Comparison of ENCODE assay signal across 20 cellular contexts in the genomic region with DNA sequence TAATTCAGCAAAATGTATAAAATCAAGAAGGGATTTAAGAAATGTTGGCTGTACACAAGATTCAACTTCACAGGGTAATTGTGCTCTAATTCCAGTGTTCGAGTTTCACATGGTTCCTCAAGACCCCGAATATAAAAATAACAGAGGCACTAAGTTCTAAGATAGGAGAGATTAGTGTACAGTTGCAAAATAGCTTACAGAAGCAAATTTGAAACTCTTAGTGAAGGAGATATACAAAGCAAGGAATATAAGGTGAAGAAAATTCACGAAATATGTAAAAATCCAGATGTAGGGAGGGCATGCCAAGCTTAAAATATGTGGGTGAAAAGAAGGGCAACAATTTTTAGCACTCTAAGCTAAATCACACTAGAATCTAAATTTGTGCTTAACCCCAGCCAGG. TPM values are rescaled to one million over a fixed set of nuclear protein-coding genes. Genes with fewer than 3 reads are reported as not detected.
DNase-seq lines count a peak whose midpoint lies in the region; ATAC-seq, FAIRE-seq and TF ChIP-seq lines count a peak whose summit lies in the region.
"Had no signal": no experiment of that assay in that cellular context is flagged by ENCODE, and none has a peak within 500 bp of the region (broad histone marks: within the 10 kb centered on the region; RNA-seq: fewer than 3 reads in every experiment).

No MANE protein-coding gene starts in this region.

- DNase-seq in A549 (ENCODE audit: low read depth in 1 of 2, low spot score in 1 of 2) (no peak), IMR-90 (no peak), putamen (ENCODE audit: low spot score) (peak; percentile 33), breast epithelium (ENCODE audit: low spot score in 2 of 2) (no peak), ureter (ENCODE audit: low spot score) (no peak)
- DNase-seq: 8988T; AML-193; Caco-2; Calu3; CD4-positive, alpha-beta T cell; CD8-positive, alpha-beta T cell; DMS79 treated with DMSO at 0.1 percent for 48 hours; GF-D8 had no signal

- no peaks in the 10 kb centered on the region for H4K20me1 ChIP-seq in IMR-90 (ENCODE audit: insufficient read depth, low read length)

- no peaks in the 10 kb centered on the region for H3K4me1 ChIP-seq in A549
- no peaks in the 10 kb centered on the region for H3K4me1 ChIP-seq in IMR-90 (ENCODE audit: control insufficient read depth, insufficient read depth, low read length)
- H3K4me1 ChIP-seq in breast epithelium = no peaks in the 10 kb centered on the region
- H3K4me1 ChIP-seq: Caco-2 had no signal

- in situ Hi-C loops in IMR-90 (cut with MboI; ENCODE audit: low sequenced_read_pairs) = no loop called here

- no peak overlapping the region for H3K14ac ChIP-seq in IMR-90 (replicated peaks; ENCODE audit: low read depth, low read length)

- TF ChIP-seq RAD21 in A549 (conservative IDR thresholded peaks at IDR 0.05 in 1 of 2, IDR thresholded peaks at IDR 0.05 in 1 of 2) = no peak
- no peak for TF ChIP-seq RAD21 in IMR-90 (IDR thresholded peaks at IDR 0.05; ENCODE audit: low read length)

- H3K27me3 ChIP-seq in IMR-90 (ENCODE audit: control insufficient read depth, insufficient read depth, low read length) = no peaks in the 10 kb centered on the region
- no peaks in the 10 kb centered on the region for H3K27me3 ChIP-seq in breast epithelium
- H3K27me3 ChIP-seq: BLaER1 treated with 17β-estradiol and CSF1 and Interleukin-3, amounts not matched to agents 10 nM and 100 nM had no signal

- 93% methylated on average over 3 of the region's 3 CpGs for WGBS in A549 (ENCODE audit: missing lambda C conversion rate)
- no CpG with 5 or more reads among the region's 3 CpGs for WGBS in IMR-90 (ENCODE audit: extremely low coverage in 2 of 2, insufficient read length in 1 of 2), 2 experiments

- FAIRE-seq in A549 (lab: Jason Lieb, UNC) = no peak
- FAIRE-seq: A204.1, D721Med, G401.6, GM12891, GM19239 had no signal

- H3K4me2 ChIP-seq in A549 = no peak overlapping the region
- H3K4me2 ChIP-seq in IMR-90 (ENCODE audit: low read depth, low read length) = no peak overlapping the region
- H3K4me2 ChIP-seq: BLaER1 treated with 17β-estradiol and CSF1 and Interleukin-3, amounts not matched to agents 10 nM and 100 nM had no signal

- H3K4me3 ChIP-seq in A549 (no peak overlapping the region), IMR-90 (ENCODE audit: insufficient read depth, low read depth, low read length) (no peak overlapping the region), breast epithelium (no peak overlapping the region)
- H3K4me3 ChIP-seq: BLaER1 treated with 17β-estradiol and CSF1 and Interleukin-3, amounts not matched to agents 10 nM and 100 nM had no signal

- no peak overlapping the region for H2AK5ac ChIP-seq in IMR-90 (ENCODE audit: low read depth, low read length)

- no peak overlapping the region for H2BK5ac ChIP-seq in IMR-90 (ENCODE audit: low read depth, low read length, poor library complexity, severe bottlenecking)

- no peak overlapping the region for H2BK15ac ChIP-seq in IMR-90 (ENCODE audit: low read depth, low read length)

- no peak overlapping the region for H4K91ac ChIP-seq in IMR-90 (ENCODE audit: insufficient read depth, low read depth, low read length)

- no peak overlapping the region for H3K9ac ChIP-seq in IMR-90 (ENCODE audit: low read depth, low read length)
- H3K9ac ChIP-seq: BLaER1 treated with 17β-estradiol and CSF1 and Interleukin-3, amounts not matched to agents 10 nM and 100 nM had no signal

- H3K79me1 ChIP-seq in IMR-90 (ENCODE audit: low read depth in 1 of 2, low read length in 2 of 2) = peaks cover 6 to 11% of the 10 kb centered on the region in 2 experiments

- TF ChIP-seq CTCF in A549 (IDR thresholded peaks at IDR 0.05) (no peak), IMR-90 (conservative IDR thresholded peaks at IDR 0.05; ENCODE audit: low read depth, low read length) (no peak), breast epithelium (IDR thresholded peaks at IDR 0.05) (no peak)

- H3K27ac ChIP-seq in A549 = no peak overlapping the region
- H3K27ac ChIP-seq in IMR-90 (ENCODE audit: insufficient read depth, low read length) = no peak overlapping the region
- no peak overlapping the region for H3K27ac ChIP-seq in breast epithelium
- H3K27ac ChIP-seq: BLaER1 treated with 17β-estradiol and CSF1 and Interleukin-3, amounts not matched to agents 10 nM and 100 nM; C4-2B had no signal

- no peak overlapping the region for H3K56ac ChIP-seq in IMR-90 (ENCODE audit: extremely low read depth, insufficient read depth, low read length)

- H2AFZ ChIP-seq in IMR-90 (replicated peaks; ENCODE audit: low read length, poor library complexity) = no peak overlapping the region

- H3K4ac ChIP-seq in IMR-90 (ENCODE audit: low read depth, low read length) = no peak overlapping the region

- TF ChIP-seq POLR2A in A549 (IDR thresholded peaks at IDR 0.05; ENCODE audit: low read length) (no peak), IMR-90 (IDR thresholded peaks at IDR 0.05; ENCODE audit: low read depth, low read length) (no peak), breast epithelium (IDR thresholded peaks at IDR 0.05) (no peak)

- no peak overlapping the region for H3K23ac ChIP-seq in IMR-90 (ENCODE audit: low read depth, low read length)

- dilution Hi-C loops in IMR-90 (cut with HindIII; ENCODE audit: low sequenced_read_pairs, unreplicated experiment) = no loop called here

- H3K9me3 ChIP-seq in A549 = no peaks in the 10 kb centered on the region
- no peaks in the 10 kb centered on the region for H3K9me3 ChIP-seq in IMR-90 (ENCODE audit: control insufficient read depth, insufficient read depth, low read length)
- H3K9me3 ChIP-seq in breast epithelium = no peaks in the 10 kb centered on the region
- H3K9me3 ChIP-seq: BLaER1 treated with 17β-estradiol and CSF1 and Interleukin-3, amounts not matched to agents 10 nM and 100 nM; Caco-2 had no signal

- no peak overlapping the region for H4K8ac ChIP-seq in IMR-90 (ENCODE audit: low read depth in 2 of 2, low read length in 2 of 2)

- H3K18ac ChIP-seq in IMR-90 (ENCODE audit: low read depth, low read length) = no peak overlapping the region

- no peak overlapping the region for H2AK9ac ChIP-seq in IMR-90 (replicated peaks; ENCODE audit: low read depth, low read length, poor library complexity)

- ATAC-seq in A549 (no peak), IMR-90 (ENCODE audit: low read depth) (no peak)
- ATAC-seq: CD8-positive, alpha-beta T cell had no signal

- no peak overlapping the region for H4K5ac ChIP-seq in IMR-90 (ENCODE audit: low read depth, low read length)

- CTCF ChIA-PET in A549 (lab: Yijun Ruan, JAX) = interaction anchor here (1.2 kb wide), 2 partner anchors 38 to 46 kb away, joined by 3 read pairs; no protein-coding TSS in a partner anchor
- CTCF ChIA-PET in IMR-90 (lab: Yijun Ruan, JAX) = interaction anchor here (1.6 kb wide), 1 partner anchor 10 kb away, joined by 5 read pairs; no protein-coding TSS in a partner anchor

- intact Hi-C loops in IMR-90 (cut with micrococcal nuclease) (no loop called here), breast epithelium (cut with DNase I; ENCODE audit: low total_unique reads) (no loop called here)

- TF ChIP-seq EP300 in A549 (IDR thresholded peaks at IDR 0.05) = no peak

- no peak overlapping the region for H2BK120ac ChIP-seq in IMR-90 (ENCODE audit: low read depth, low read length)

- no TSS peak for BruUV-seq in IMR-90 (replicated peaks; lab: Mats Ljungman, UMichigan)

- no peak overlapping the region for H2BK20ac ChIP-seq in IMR-90 (ENCODE audit: low read depth, low read length)

- H3K36me3 ChIP-seq in IMR-90 (ENCODE audit: control insufficient read depth, insufficient read depth, low read length) (peaks cover 39% of the 10 kb centered on the region), breast epithelium (peaks cover 9% of the 10 kb centered on the region)

- POLR2A ChIA-PET in A549 (lab: Yijun Ruan, JAX) (no interaction called here), IMR-90 (lab: Charles Lee; ENCODE audit: unreplicated experiment) (no interaction called here)

- 0 out of 2 replicates have a peak, but pooled peaks cover 3% of the 10 kb centered on the region for H3K9me1 ChIP-seq in IMR-90 (ENCODE audit: insufficient read depth, low read length)

TF ChIP-seq in A549, 52 proteins besides CTCF, POLR2A, EP300 and RAD21:
- TF ChIP-seq MAX (IDR thresholded peaks at IDR 0.05) (no peak), MAFK (IDR thresholded peaks at IDR 0.05; ENCODE audit: partially characterized antibody) (peak; percentile 75), FOXS1 (CRISPR knock-in tag; IDR thresholded peaks at IDR 0.05) (no peak)

TF ChIP-seq in IMR-90, 13 proteins besides CTCF, POLR2A, EP300 and RAD21:
- TF ChIP-seq MAFK (IDR thresholded peaks at IDR 0.05; ENCODE audit: low read depth, low read length) (peak; percentile 68), MXI1 (IDR thresholded peaks at IDR 0.05; ENCODE audit: borderline replicate concordance, low read depth, low read length) (no peak)

RNA-seq across cellular contexts. Expression of gene TOR1AIP2, which starts 29.4 kb away (rescaled TPM):
- 35.0 and 38.3 TPM in 2 replicates for polyA plus RNA-seq in A549 (2011; rRNA removed)
- polyA plus RNA-seq in A549 (2012; cell fraction: cytosol; rRNA removed) = 6.4 and 7.6 TPM in 2 replicates
- polyA plus RNA-seq in A549 (2012; cell fraction: nucleus; rRNA removed) = 3.4 and 6.4 TPM in 2 replicates
- 15.3 to 17.1 TPM (median 16.2 TPM) in 3 replicates for polyA plus RNA-seq in A549 (2017; fragmentation: RNase III; extraction: RNeasy Plus Mini Kit Qiagen cat#74134 plus additional on column Dnase treatment)
- 79.7 and 93.7 TPM in 2 replicates for polyA minus RNA-seq in A549 (2011; rRNA and poly(A)+ RNA removed)
- total RNA-seq in IMR-90 (2012; rRNA removed) = 85.0 and 109 TPM in 2 replicates
- polyA plus RNA-seq in IMR-90 (2012; rRNA removed) = 17.3 and 20.7 TPM in 2 replicates
- 4.4 and 7.3 TPM in 2 replicates for polyA plus RNA-seq in IMR-90 (2012; cell fraction: cytosol; rRNA removed)
- polyA plus RNA-seq in IMR-90 (2012; cell fraction: nucleus; rRNA removed; ENCODE audit: low replicate concordance) = 2.2 and 10.1 TPM in 2 replicates
- total RNA-seq in breast epithelium = 10 to 100 TPM; 64.6 to 80.6 (median 65.1) TPM
- total RNA-seq in ureter = 67.1 TPM

RNA-seq across cellular contexts. Expression of gene TOR1AIP1, which starts 33.9 kb away (rescaled TPM):
- polyA plus RNA-seq in A549 (2011; rRNA removed) (38.4 and 44.4 TPM in 2 replicates), A549 (2017; fragmentation: RNase III; extraction: RNeasy Plus Mini Kit Qiagen cat#74134 plus additional on column Dnase treatment) (29.0 to 31.3 TPM (median 31.1 TPM) in 3 replicates), IMR-90 (2012; rRNA removed) (17.8 and 20.7 TPM in 2 replicates)
- polyA plus RNA-seq in A549 (2012; cell fraction: cytosol; rRNA removed) = 11.0 and 11.5 TPM in 2 replicates
- polyA plus RNA-seq in A549 (2012; cell fraction: nucleus; rRNA removed) = 5.5 and 6.7 TPM in 2 replicates
- 16.1 and 21.6 TPM in 2 replicates for polyA minus RNA-seq in A549 (2011; rRNA and poly(A)+ RNA removed)
- total RNA-seq in IMR-90 (2012; rRNA removed) (36.7 and 64.5 TPM in 2 replicates), breast epithelium (100 to 1,000 TPM in 1 of 3 donors, 10 to 100 TPM in 2; 55.7 to 112 (median 90.9) TPM), ureter (51.5 TPM)
- 6.5 and 7.6 TPM in 2 replicates for polyA plus RNA-seq in IMR-90 (2012; cell fraction: cytosol; rRNA removed)
- polyA plus RNA-seq in IMR-90 (2012; cell fraction: nucleus; rRNA removed; ENCODE audit: low replicate concordance) = 2.7 and 13.1 TPM in 2 replicates
